Comparison of ENCODE assay signal across 19 cellular contexts in genomic region chr9:129133067-129133466, GRCh38.
"Had no signal": no experiment of that assay in that cellular context is flagged by ENCODE, and none has a peak within 500 bp of the region (broad histone marks: within the 10 kb centered on the region; RNA-seq: fewer than 3 reads in every experiment).

No MANE protein-coding gene starts in this region.

- H3K4me3 Mint-ChIP-seq: activated CD4-positive, alpha-beta T cell treated with anti-CD3 and anti-CD28 coated beads, Interleukin-2, amount 10 ng/mL, durations not matched to agents 24 days and 14 days; activated CD8-positive, alpha-beta T cell treated with anti-CD3 and anti-CD28 coated beads, Interleukin-2, amount 10 ng/mL, durations not matched to agents 7 days and 5 days; activated naive CD4-positive, alpha-beta T cell treated with anti-CD3 and anti-CD28 coated beads for 36 hours; activated T-cell treated with anti-CD3 and anti-CD28 coated beads, Interleukin-2, amount 50 U/mL, for 24 hours; memory B cell; stimulated activated naive B cell treated with anti-CD40 and anti-IgM and Interleukin-4, amounts not matched to agents 10 μg/mL and 1 μg/mL and 100 μg/mL, for 72 hours had no signal

- H3K9ac ChIP-seq: parathyroid adenoma had no signal

- H3K9me3 Mint-ChIP-seq: activated CD4-positive, alpha-beta T cell treated with anti-CD3 and anti-CD28 coated beads, Interleukin-2, amount 10 ng/mL, durations not matched to agents 24 days and 14 days; activated naive CD4-positive, alpha-beta T cell treated with anti-CD3 and anti-CD28 coated beads for 36 hours; activated T-cell treated with anti-CD3 and anti-CD28 coated beads, Interleukin-2, amount 50 U/mL, for 24 hours; activated T-helper 2 cell treated with anti-CD3 and anti-CD28 coated beads, Interferon-gamma antibody, Interleukin-2, Interleukin-4, amounts not matched to agents 10 μg/mL and 5 μg/mL and 100 μg/mL, durations not matched to agents 14 hours and 24 hours and 36 hours; memory B cell; naive B cell; stimulated activated naive B cell treated with anti-CD40 and anti-IgM and Interleukin-4, amounts not matched to agents 10 μg/mL and 1 μg/mL and 100 μg/mL, for 72 hours had no signal

- H3K27ac Mint-ChIP-seq: activated CD4-positive, alpha-beta T cell treated with anti-CD3 and anti-CD28 coated beads, Interleukin-2, amount 10 ng/mL, durations not matched to agents 24 days and 14 days; activated CD8-positive, alpha-beta T cell treated with anti-CD3 and anti-CD28 coated beads, Interleukin-2, amount 10 ng/mL, durations not matched to agents 7 days and 5 days; activated naive CD4-positive, alpha-beta T cell treated with anti-CD3 and anti-CD28 coated beads for 36 hours; activated T-cell treated with anti-CD3 and anti-CD28 coated beads, Interleukin-2, amount 50 U/mL, for 24 hours; activated T-helper 2 cell treated with anti-CD3 and anti-CD28 coated beads, Interferon-gamma antibody, Interleukin-2, Interleukin-4, amounts not matched to agents 10 μg/mL and 5 μg/mL and 100 μg/mL, durations not matched to agents 14 hours and 24 hours and 36 hours; memory B cell; stimulated activated naive B cell treated with anti-CD40 and anti-IgM and Interleukin-4, amounts not matched to agents 10 μg/mL and 1 μg/mL and 100 μg/mL, for 72 hours had no signal

- H3K9me3 ChIP-seq: mucosa of descending colon, thoracic aorta had no signal

- DNase-seq: activated CD4-positive, alpha-beta T cell treated with anti-CD3 and anti-CD28 coated beads, Interleukin-2, amount 10 ng/mL, durations not matched to agents 24 days and 14 days; activated CD4-positive, CD25-positive, alpha-beta regulatory T cell; activated CD8-positive, alpha-beta T cell treated with anti-CD3 and anti-CD28 coated beads, Interleukin-2, amount 10 ng/mL, durations not matched to agents 7 days and 5 days; activated naive CD4-positive, alpha-beta T cell treated with anti-CD3 and anti-CD28 coated beads for 36 hours; activated T-cell treated with anti-CD3 and anti-CD28 coated beads, Interleukin-2, amount 50 U/mL, for 24 hours; aorta; cortex of kidney; effector CD4-positive, alpha-beta T cell; head of caudate nucleus; kidney glomerular epithelial cell; mucosa of descending colon; naive B cell; stimulated activated naive B cell treated with anti-CD40 and anti-IgM and Interleukin-4, amounts not matched to agents 10 μg/mL and 1 μg/mL and 100 μg/mL, for 72 hours; T-helper 1 cell; T-helper 9 cell had no signal

- H3K27me3 Mint-ChIP-seq: activated CD4-positive, alpha-beta T cell treated with anti-CD3 and anti-CD28 coated beads, Interleukin-2, amount 10 ng/mL, durations not matched to agents 24 days and 14 days; activated T-cell treated with anti-CD3 and anti-CD28 coated beads, Interleukin-2, amount 50 U/mL, for 24 hours; memory B cell; naive B cell; stimulated activated naive B cell treated with anti-CD40 and anti-IgM and Interleukin-4, amounts not matched to agents 10 μg/mL and 1 μg/mL and 100 μg/mL, for 72 hours had no signal

- H3K27ac ChIP-seq: parathyroid adenoma, thoracic aorta had no signal

- H3K4me3 ChIP-seq: mucosa of descending colon, thoracic aorta had no signal

- ATAC-seq: activated CD8-positive, alpha-beta T cell treated with anti-CD3 and anti-CD28 coated beads, Interleukin-2, amount 10 ng/mL, durations not matched to agents 7 days and 5 days; mucosa of descending colon; stimulated activated naive B cell treated with anti-CD40 and anti-IgM and Interleukin-4, amounts not matched to agents 10 μg/mL and 1 μg/mL and 100 μg/mL, for 72 hours had no signal
